Comparison of ENCODE assay signal across 3 cellular contexts in the genomic region with DNA sequence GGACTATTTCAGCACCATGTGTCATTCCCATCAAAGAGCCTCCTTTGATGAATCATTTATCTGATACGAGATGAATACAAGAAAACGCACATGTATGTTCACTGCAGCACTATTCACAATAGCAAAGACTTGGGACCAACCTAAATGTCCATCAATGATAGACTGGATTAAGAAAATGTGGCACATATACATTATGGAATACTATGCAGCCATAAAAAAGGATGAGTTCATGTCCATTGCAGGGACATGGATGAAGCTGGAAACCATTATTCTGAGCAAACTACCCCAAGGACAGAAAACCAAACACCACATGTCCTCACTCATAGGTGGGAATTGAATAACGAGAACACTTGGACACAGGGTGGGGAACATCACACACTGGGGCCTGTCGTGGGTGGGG.
TF ChIP-seq lines count a peak whose summit lies in the region.

No MANE protein-coding gene starts in this region.

TF ChIP-seq in HEK293, 187 proteins besides CTCF, POLR2A, EP300 and RAD21:
- TF ChIP-seq ZNF146 (tag by site-specific recombination; IDR thresholded peaks at IDR 0.05) = peak; percentile 64
TF ChIP-seq in HEK293: peak in this region for 1; not testable (repeated sequence) for 186.

TF ChIP-seq in K562, 482 proteins besides CTCF, POLR2A, EP300 and RAD21:
- TF ChIP-seq ZNF146 (CRISPR knock-in tag; IDR thresholded peaks at IDR 0.05; ENCODE audit: unreplicated experiment) = peak; percentile 65

TF ChIP-seq in HepG2, 621 proteins besides CTCF, POLR2A, EP300 and RAD21:
- TF ChIP-seq, protein P1, sequence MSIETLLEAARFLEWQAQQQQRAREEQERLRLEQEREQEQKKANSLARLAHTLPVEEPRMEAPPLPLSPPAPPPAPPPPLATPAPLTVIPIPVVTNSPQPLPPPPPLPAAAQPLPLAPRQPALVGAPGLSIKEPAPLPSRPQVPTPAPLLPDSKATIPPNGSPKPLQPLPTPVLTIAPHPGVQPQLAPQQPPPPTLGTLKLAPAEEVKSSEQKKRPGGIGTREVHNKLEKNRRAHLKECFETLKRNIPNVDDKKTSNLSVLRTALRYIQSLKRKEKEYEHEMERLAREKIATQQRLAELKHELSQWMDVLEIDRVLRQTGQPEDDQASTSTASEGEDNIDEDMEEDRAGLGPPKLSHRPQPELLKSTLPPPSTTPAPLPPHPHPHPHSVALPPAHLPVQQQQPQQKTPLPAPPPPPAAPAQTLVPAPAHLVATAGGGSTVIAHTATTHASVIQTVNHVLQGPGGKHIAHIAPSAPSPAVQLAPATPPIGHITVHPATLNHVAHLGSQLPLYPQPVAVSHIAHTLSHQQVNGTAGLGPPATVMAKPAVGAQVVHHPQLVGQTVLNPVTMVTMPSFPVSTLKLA (IDR thresholded peaks at IDR 0.05) = peak; percentile 37; the same call in 1 of the 2 replicates
